In genomic region chr2:102060047-102060446, GRCh38 we compare ENCODE assay signal across 21 cellular contexts.
A peak's percentile ranks its signal among the peaks of the same experiment; 100 is the strongest.
DNase-seq lines count a peak whose midpoint lies in the region; ATAC-seq and TF ChIP-seq lines count a peak whose summit lies in the region.
"Had no signal": no experiment of that assay in that cellular context is flagged by ENCODE, and none has a peak within 500 bp of the region (broad histone marks: within the 10 kb centered on the region; RNA-seq: fewer than 3 reads in every experiment).

No MANE protein-coding gene starts in this region.

- no peak overlapping the region for H3K23ac ChIP-seq in trophoblast cell (ENCODE audit: low read length)

- H3K79me1 ChIP-seq in trophoblast cell (ENCODE audit: low read length), result peaks cover 36% of the 10 kb centered on the region

- H3K4ac ChIP-seq in trophoblast cell (ENCODE audit: low read depth, low read length), result no peak overlapping the region

- no peak overlapping the region for H3K18ac ChIP-seq in trophoblast cell (ENCODE audit: low read length)

- H3K36me3 ChIP-seq in right lobe of liver (no peaks in the 10 kb centered on the region), trophoblast cell (ENCODE audit: control insufficient read depth in 1 of 2, insufficient read depth in 2 of 2, low read length in 2 of 2) (no peaks in the 10 kb centered on the region)
- H3K36me3 ChIP-seq: BLaER1 had no signal

- no peak overlapping the region for H3K9ac ChIP-seq in trophoblast cell (ENCODE audit: low read length)
- H3K9ac ChIP-seq: BLaER1, KMS-11 had no signal

- H4K91ac ChIP-seq in trophoblast cell (ENCODE audit: low read depth, low read length), result no peak overlapping the region

- no peaks in the 10 kb centered on the region for H3K27me3 ChIP-seq in right lobe of liver
- no peaks in the 10 kb centered on the region for H3K27me3 ChIP-seq in trophoblast cell (ENCODE audit: insufficient read depth, low read length)
- H3K27me3 ChIP-seq: BLaER1 had no signal

- H3K27ac ChIP-seq in right lobe of liver, result peak overlapping the region in 2 of 3 donors; percentile 35 to 91
- no peak overlapping the region for H3K27ac ChIP-seq in trophoblast cell (ENCODE audit: low read depth, low read length)
- H3K27ac ChIP-seq: BLaER1, HL-60, KMS-11 had no signal

- no peak overlapping the region for H2AK5ac ChIP-seq in trophoblast cell (ENCODE audit: low read length)

- 14% methylated on average over 3 of the region's 3 CpGs for WGBS in right lobe of liver (ENCODE audit: insufficient coverage, low coverage, low lambda C conversion rate, missing lambda C conversion rate)
- no CpG with 5 or more reads among the region's 3 CpGs for WGBS in trophoblast cell (ENCODE audit: extremely low coverage, insufficient coverage, insufficient read length)

- intact Hi-C loops in left ventricle myocardium superior (cut with micrococcal nuclease) (no loop called here), Right ventricle myocardium inferior (cut with DNase I) (loop anchor here (5.0 kb wide), 1 partner anchor 38 kb away; no protein-coding TSS in a partner anchor), right lobe of liver (cut with DNase I) (no loop called here)

- no peak overlapping the region for H3K14ac ChIP-seq in trophoblast cell (ENCODE audit: low read length)

- no peak overlapping the region for H3K4me2 ChIP-seq in trophoblast cell (ENCODE audit: low read length)
- H3K4me2 ChIP-seq: BLaER1, KMS-11 had no signal

- DNase-seq in left ventricle myocardium superior (peak; percentile 40), Right ventricle myocardium inferior (ENCODE audit: missing footprints) (no peak), right lobe of liver (peak; percentile 62 to 88 (median 85)), trophoblast cell (no peak), NCI-H2227 (lab: John Stamatoyannopoulos, UW; ENCODE audit: unreplicated experiment) (no peak), NCI-H524 (lab: John Stamatoyannopoulos, UW) (no peak), NCI-H526 treated with DMSO at 0.1 percent for 48 hours (lab: John Stamatoyannopoulos, UW) (no peak)
- no peak for DNase-seq in activated effector memory CD4-positive, alpha-beta T cell treated with anti-CD3 and anti-CD28 coated beads, Interleukin-2, amount 50 U/mL, for 16 hours
- DNase-seq: 8988T; CD8-positive, alpha-beta memory T cell; DND-41; GDM1; GOT3; NCI-H1048; NCI-H146; NCI-H2081 treated with DMSO at 0.1 percent for 48 hours; SHP77 treated with DMSO at 0.1 percent for 48 hours had no signal

- no peak overlapping the region for H4K12ac ChIP-seq in trophoblast cell (ENCODE audit: low read depth, low read length)

- H2AFZ ChIP-seq in trophoblast cell (ENCODE audit: insufficient read depth, low read length, poor library complexity), result no peak overlapping the region

- H2BK120ac ChIP-seq in trophoblast cell (ENCODE audit: insufficient read depth, low read length, poor library complexity), result peak overlapping the region; percentile 14

- H4K8ac ChIP-seq in trophoblast cell (ENCODE audit: low read depth, low read length), result no peak overlapping the region

- no peaks in the 10 kb centered on the region for H3K79me2 ChIP-seq in trophoblast cell (ENCODE audit: control insufficient read depth, insufficient read depth, low read length, poor library complexity)

- H3K4me3 ChIP-seq in right lobe of liver, result no peak overlapping the region
- H3K4me3 ChIP-seq in trophoblast cell (ENCODE audit: low read depth, low read length), result no peak overlapping the region
- H3K4me3 ChIP-seq: BLaER1, GM12878 had no signal

- H3K9me3 ChIP-seq in right lobe of liver (no peaks in the 10 kb centered on the region), trophoblast cell (ENCODE audit: insufficient read depth, low read depth, low read length) (peaks cover 2% of the 10 kb centered on the region)
- H3K9me3 ChIP-seq: BLaER1 had no signal

- TF ChIP-seq POLR2A in right lobe of liver (IDR thresholded peaks at IDR 0.05), result peak; percentile 19

- no peak for TF ChIP-seq CTCF in right lobe of liver (IDR thresholded peaks at IDR 0.05)

- ATAC-seq in left ventricle myocardium superior, result no peak
- ATAC-seq in Right ventricle myocardium inferior, result no peak
- peak; percentile 33 to 73 (median 65) for ATAC-seq in right lobe of liver
- ATAC-seq: GM12878 had no signal

- H3K4me1 ChIP-seq in right lobe of liver (peaks cover 0 to 82% (median 29%) of the 10 kb centered on the region in 4 donors), trophoblast cell (ENCODE audit: control insufficient read depth in 1 of 2, insufficient read depth in 2 of 2, low read length in 2 of 2) (peaks cover 40 to 42% of the 10 kb centered on the region in 2 experiments)

- peak overlapping the region; percentile 64 for H2BK12ac ChIP-seq in trophoblast cell (ENCODE audit: low read length)

- peak overlapping the region; percentile 18 for H2BK5ac ChIP-seq in trophoblast cell (ENCODE audit: low read depth, low read length, poor library complexity)

Comparison
In these comparisons a context has a peak if more than half of its experiments do, and no peak if none do; other contexts are left out.
1. DNase-seq: peak in left ventricle myocardium superior (single experiment) and right lobe of liver (3 of 3); none in Right ventricle myocardium inferior (single experiment), trophoblast cell (0 of 2), activated effector memory CD4-positive, alpha-beta T cell treated with anti-CD3 and anti-CD28 coated beads, Interleukin-2, amount 50 U/mL, for 16 hours (single experiment), NCI-H2227 (single experiment), NCI-H524 (0 of 2) and NCI-H526 treated with DMSO at 0.1 percent for 48 hours (single experiment).
2. ATAC-seq: peak in right lobe of liver (4 of 4); none in left ventricle myocardium superior (single experiment) and Right ventricle myocardium inferior (single experiment).